In genomic region chr19:3146677-3147100, GRCh38 we compare ENCODE assay signal across 8 cellular contexts. TPM values are rescaled to one million over a fixed set of nuclear protein-coding genes. Genes with fewer than 3 reads are reported as not detected.
DNase-seq lines count a peak whose midpoint lies in the region; ATAC-seq and TF ChIP-seq lines count a peak whose summit lies in the region.

No MANE protein-coding gene starts in this region.

- H3K27me3 ChIP-seq in BJ (ENCODE audit: control insufficient read depth, insufficient read depth, low read length), result no peaks in the 10 kb centered on the region

- no peak overlapping the region for H3K4me3 ChIP-seq in BJ (ENCODE audit: low read depth, low read length)

- POLR2A ChIA-PET in BJ (lab: Charles Lee), result interaction anchor here (0.5 kb wide), 1 partner anchor 94 kb away, joined by 6 read pairs; no protein-coding TSS in a partner anchor

- CTCF ChIA-PET in BJ (lab: Yijun Ruan, JAX), result interaction anchor here (0.8 to 3.5 kb wide), 4 partner anchors 11 to 29 kb away, joined by 3 to 14 read pairs (median 4); no protein-coding TSS in a partner anchor

- ATAC-seq in GM21526 (IDR thresholded peaks at IDR 0.05; ENCODE audit: low FRiP score, unreplicated experiment) (no peak), HG03460 (IDR thresholded peaks at IDR 0.05; ENCODE audit: unreplicated experiment) (no peak)

- DNase-seq in BJ (ENCODE audit: low read depth) (no peak), OCI-M1 (lab: John Stamatoyannopoulos, UW) (peak; percentile 28), iPS-NIHi7 (ENCODE audit: extremely low spot score) (peak; percentile 67), putamen (ENCODE audit: low spot score) (no peak)
- peak; percentile 92 for DNase-seq in activated effector memory CD4-positive, alpha-beta T cell treated with anti-CD3 and anti-CD28 coated beads, Interleukin-2, amount 50 U/mL, for 16 hours
- DNase-seq in stimulated activated CD8-positive, alpha-beta memory T cell treated with anti-CD3 and anti-CD28 coated beads, Interleukin-4, amount 100 ng/mL, for 1 hour (ENCODE audit: low read depth in 2 of 2, low spot score in 1 of 2), result peak; percentile 49 to 54

- peak; percentile 83 for TF ChIP-seq CTCF in BJ (IDR thresholded peaks at IDR 0.05; ENCODE audit: insufficient read depth, low read depth, low read length)

- H3K36me3 ChIP-seq in BJ (ENCODE audit: control insufficient read depth, insufficient read depth, low read length), result no peaks in the 10 kb centered on the region

RNA-seq across cellular contexts. Expression of gene GNA15, which starts 10.9 kb away (rescaled TPM):
- 0.06 TPM in 1 of 2 replicates, not detected in the other for polyA plus RNA-seq in BJ (2011; rRNA removed)
- polyA minus RNA-seq in BJ (2011; rRNA and poly(A)+ RNA removed), result 0.24 TPM in 1 of 2 replicates, not detected in the other

RNA-seq across cellular contexts. Expression of gene S1PR4, which starts 31.9 kb away (rescaled TPM):
- not detected in 2 replicates for polyA plus RNA-seq in BJ (2011; rRNA removed)
- not detected in 2 replicates for polyA minus RNA-seq in BJ (2011; rRNA and poly(A)+ RNA removed)

RNA-seq across cellular contexts. Expression of gene NCLN, which starts 39.0 kb away (rescaled TPM):
- polyA plus RNA-seq in BJ (2011; rRNA removed), result 45.3 and 75.8 TPM in 2 replicates
- polyA minus RNA-seq in BJ (2011; rRNA and poly(A)+ RNA removed), result 41.9 and 51.3 TPM in 2 replicates

RNA-seq across cellular contexts. Expression of gene GNA11, which starts 52.5 kb away (rescaled TPM):
- polyA plus RNA-seq in BJ (2011; rRNA removed), result 8.0 and 15.6 TPM in 2 replicates
- 11.0 and 30.3 TPM in 2 replicates for polyA minus RNA-seq in BJ (2011; rRNA and poly(A)+ RNA removed)

Comparison
In these comparisons a context has a peak if more than half of its experiments do, and no peak if none do; other contexts are left out.
1. DNase-seq: peak in OCI-M1 (single experiment), activated effector memory CD4-positive, alpha-beta T cell treated with anti-CD3 and anti-CD28 coated beads, Interleukin-2, amount 50 U/mL, for 16 hours (single experiment), iPS-NIHi7 (single experiment) and stimulated activated CD8-positive, alpha-beta memory T cell treated with anti-CD3 and anti-CD28 coated beads, Interleukin-4, amount 100 ng/mL, for 1 hour (2 of 2); none in BJ (single experiment) and putamen (single experiment).